In genomic region chr5:172082180-172082579, GRCh38 we compare ENCODE assay signal across 18 cellular contexts.
"Had no signal": no experiment of that assay in that cellular context is flagged by ENCODE, and none has a peak within 500 bp of the region (broad histone marks: within the 10 kb centered on the region; RNA-seq: fewer than 3 reads in every experiment).

No MANE protein-coding gene starts in this region.

- H3K4me1 ChIP-seq: breast epithelium, neural progenitor cell, parathyroid adenoma had no signal

- H3K27me3 Mint-ChIP-seq: activated B cell treated with CpG ODN at 0.5 μM for 24 hours; activated CD4-positive, alpha-beta T cell treated with anti-CD3 and anti-CD28 coated beads, Interleukin-2, amount 10 ng/mL, durations not matched to agents 7 days and 5 days had no signal

- H3K4me1 Mint-ChIP-seq: activated B cell treated with CpG ODN at 0.5 μM for 24 hours had no signal

- H3K27ac ChIP-seq: breast epithelium, gastroesophageal sphincter, left ventricle myocardium inferior, neural progenitor cell, parathyroid adenoma, skin epidermis, thyroid gland had no signal

- H3K9me3 ChIP-seq: breast epithelium, gastroesophageal sphincter, left ventricle myocardium inferior, SK-N-SH, thyroid gland had no signal

- H3K36me3 ChIP-seq: breast epithelium, neural progenitor cell had no signal

- H3K4me3 Mint-ChIP-seq: activated B cell treated with CpG ODN at 0.5 μM for 24 hours; activated CD4-positive, alpha-beta T cell treated with anti-CD3 and anti-CD28 coated beads, Interleukin-2, amount 10 ng/mL, durations not matched to agents 7 days and 5 days; activated naive CD4-positive, alpha-beta T cell treated with anti-CD3 and anti-CD28 coated beads for 36 hours; neural progenitor cell; T-helper 1 cell treated with Interleukin-12 subunit alpha and Interleukin-12 subunit beta and Interleukin-4 antibody, amounts not matched to agents 30 μg/mL and 1 μg/mL, for 36 hours had no signal

- H3K9me3 Mint-ChIP-seq: activated B cell treated with CpG ODN at 0.5 μM for 24 hours; activated CD4-positive, alpha-beta T cell treated with anti-CD3 and anti-CD28 coated beads, Interleukin-2, amount 10 ng/mL, durations not matched to agents 7 days and 5 days; activated naive CD4-positive, alpha-beta T cell treated with anti-CD3 and anti-CD28 coated beads for 36 hours; neural progenitor cell; T-helper 1 cell treated with Interleukin-12 subunit alpha and Interleukin-12 subunit beta and Interleukin-4 antibody, amounts not matched to agents 30 μg/mL and 1 μg/mL, for 36 hours had no signal

- H3K27me3 ChIP-seq: breast epithelium, gastroesophageal sphincter, neural progenitor cell, thyroid gland had no signal

- DNase-seq: activated B cell treated with CpG ODN at 0.5 μM for 24 hours; activated CD4-positive, alpha-beta T cell treated with anti-CD3 and anti-CD28 coated beads, Interleukin-2, amount 10 ng/mL, durations not matched to agents 7 days and 5 days; activated naive CD4-positive, alpha-beta T cell treated with anti-CD3 and anti-CD28 coated beads for 36 hours; aorta; effector CD4-positive, alpha-beta T cell; kidney; left ventricle myocardium inferior; mesenchymal stem cell; Right ventricle myocardium superior; SK-N-SH; stimulated activated CD4-positive, alpha-beta T cell treated with anti-CD3 and anti-CD28 coated beads, Interleukin-4, amount 100 ng/mL, for 4 hours; thyroid gland had no signal

- H3K4me3 ChIP-seq: breast epithelium, gastroesophageal sphincter, left ventricle myocardium inferior, neural progenitor cell, skin epidermis, thyroid gland had no signal

- H3K27ac Mint-ChIP-seq: activated B cell treated with CpG ODN at 0.5 μM for 24 hours; activated CD4-positive, alpha-beta T cell treated with anti-CD3 and anti-CD28 coated beads, Interleukin-2, amount 10 ng/mL, durations not matched to agents 7 days and 5 days; activated naive CD4-positive, alpha-beta T cell treated with anti-CD3 and anti-CD28 coated beads for 36 hours; neural progenitor cell; T-helper 1 cell treated with Interleukin-12 subunit alpha and Interleukin-12 subunit beta and Interleukin-4 antibody, amounts not matched to agents 30 μg/mL and 1 μg/mL, for 36 hours had no signal
